ENCODE assay signal across 8 cellular contexts in genomic region chr20:46894971-46895905, GRCh38. TPM values are rescaled to one million over a fixed set of nuclear protein-coding genes. Genes with fewer than 3 reads are reported as not detected.
DNase-seq lines count a peak whose midpoint lies in the region; ATAC-seq, FAIRE-seq and TF ChIP-seq lines count a peak whose summit lies in the region.

No MANE protein-coding gene starts in this region.

- H4K20me1 ChIP-seq in K562 (replicated peaks; ENCODE audit: control insufficient read depth, insufficient read depth, low read length): no peaks in the 10 kb centered on the region

- no peak overlapping the region for H3K9ac ChIP-seq in K562 (ENCODE audit: insufficient read depth in 1 of 2, low read depth in 2 of 2, low read length in 2 of 2)

- H3K36me3 ChIP-seq in MG63: peaks cover 7% of the 10 kb centered on the region
- H3K36me3 ChIP-seq in K562 (ENCODE audit: control insufficient read depth, insufficient read depth, low read length): no peaks in the 10 kb centered on the region
- H3K36me3 ChIP-seq in thyroid gland: no peaks in the 10 kb centered on the region

- in situ Hi-C loops in K562 (cut with MboI): no loop called here

- H3K36me3 Mint-ChIP-seq in activated T-cell treated with anti-CD3 and anti-CD28 coated beads, Interleukin-2, amount 50 U/mL, for 4 hours (ENCODE audit: insufficient read depth): no peaks in the 10 kb centered on the region
- no peaks in the 10 kb centered on the region for H3K36me3 Mint-ChIP-seq in activated CD8-positive, alpha-beta T cell treated with anti-CD3 and anti-CD28 coated beads, Interleukin-2, amount 10 ng/mL, durations not matched to agents 7 days and 5 days (ENCODE audit: low read depth)

- H3K27me3 Mint-ChIP-seq in activated T-cell treated with anti-CD3 and anti-CD28 coated beads, Interleukin-2, amount 50 U/mL, for 4 hours (ENCODE audit: low read depth): peaks cover 59% of the 10 kb centered on the region
- peaks cover 66% of the 10 kb centered on the region for H3K27me3 Mint-ChIP-seq in activated CD8-positive, alpha-beta T cell treated with anti-CD3 and anti-CD28 coated beads, Interleukin-2, amount 10 ng/mL, durations not matched to agents 7 days and 5 days (ENCODE audit: low read depth)

- no peak for TF ChIP-seq CTCF in K562 (IDR thresholded peaks at IDR 0.05 in 2 of 3, conservative IDR thresholded peaks at IDR 0.05 in 1 of 3; ENCODE audit: insufficient read depth in 2 of 3, low read depth in 1 of 3, low read length in 3 of 3)
- TF ChIP-seq CTCF in thyroid gland (IDR thresholded peaks at IDR 0.05): no peak

- no peak overlapping the region for H3K4me3 Mint-ChIP-seq in activated T-cell treated with anti-CD3 and anti-CD28 coated beads, Interleukin-2, amount 50 U/mL, for 4 hours
- no peak overlapping the region for H3K4me3 Mint-ChIP-seq in activated CD8-positive, alpha-beta T cell treated with anti-CD3 and anti-CD28 coated beads, Interleukin-2, amount 10 ng/mL, durations not matched to agents 7 days and 5 days

- intact Hi-C loops in K562 (cut with micrococcal nuclease) (no loop called here), thyroid gland (cut with DNase I) (no loop called here)

- H3K27ac Mint-ChIP-seq in activated CD8-positive, alpha-beta T cell treated with anti-CD3 and anti-CD28 coated beads, Interleukin-2, amount 10 ng/mL, durations not matched to agents 7 days and 5 days: no peak overlapping the region

- no peak overlapping the region for H2AFZ ChIP-seq in K562 (ENCODE audit: low read depth, low read length)

- H3K9me3 ChIP-seq in MG63 (peaks cover 14% of the 10 kb centered on the region), K562 (replicated peaks; ENCODE audit: control insufficient read depth, insufficient read depth, low read depth, low read length) (no peaks in the 10 kb centered on the region), thyroid gland (no peaks in the 10 kb centered on the region)

- H3K9me1 ChIP-seq in K562 (ENCODE audit: control insufficient read depth, insufficient read depth, low read length): no peaks in the 10 kb centered on the region

- H3K27me3 ChIP-seq in MG63 (no peaks in the 10 kb centered on the region), K562 (ENCODE audit: control insufficient read depth in 2 of 2, insufficient read depth in 2 of 2, low read length in 2 of 2) (peaks cover 37 to 48% of the 10 kb centered on the region in 2 experiments; a peak in 4 of 5 replicates), thyroid gland (no peaks in the 10 kb centered on the region)

- H3K4me1 ChIP-seq in K562 (replicated peaks in 1 of 2; ENCODE audit: control insufficient read depth in 2 of 2, insufficient read depth in 2 of 2, low read length in 2 of 2) (no peaks in the 10 kb centered on the region), thyroid gland (peaks cover 19 to 35% of the 10 kb centered on the region in 2 donors)

- no peak for FAIRE-seq in K562 (lab: Jason Lieb, UNC)

- DNase-seq in MG63 (peak; percentile 65), K562 (ENCODE audit: extremely low read depth in 1 of 4, low spot score in 3 of 4) (no peak), kidney tubule cell (ENCODE audit: low spot score) (peak; percentile 13), thyroid gland (peak; percentile 35 to 52)
- DNase-seq in activated T-cell treated with anti-CD3 and anti-CD28 coated beads, Interleukin-2, amount 50 U/mL, for 4 hours: no peak
- DNase-seq in activated CD8-positive, alpha-beta T cell treated with anti-CD3 and anti-CD28 coated beads, Interleukin-2, amount 10 ng/mL, durations not matched to agents 7 days and 5 days: no peak
- no peak for DNase-seq in NK-92 treated with Interleukin-12 subunit alpha and Interleukin-12 subunit beta, amount 100 ng/mL, for 24 hours (lab: John Stamatoyannopoulos, UW)

- BruUV-seq in K562 (replicated peaks; lab: Mats Ljungman, UMichigan): no TSS peak

- TF ChIP-seq RAD21 in K562 (CRISPR knock-in tag; conservative IDR thresholded peaks at IDR 0.05 in 1 of 2, IDR thresholded peaks at IDR 0.05 in 1 of 2): no peak

- WGBS in K562 (ENCODE audit: insufficient coverage, low coverage, missing lambda C conversion rate): 4% methylated on average over 49 of the region's 65 CpGs
- WGBS in thyroid gland, 2 donors: 3 to 4% methylated on average over 23 to 38 of the region's 65 CpGs

- H3K79me2 ChIP-seq in K562 (ENCODE audit: control insufficient read depth, insufficient read depth, low read length): no peaks in the 10 kb centered on the region

- TF ChIP-seq EP300 in K562 (IDR thresholded peaks at IDR 0.05; ENCODE audit: low read length): no peak

- peaks cover 6% of the 10 kb centered on the region for H3K9me3 Mint-ChIP-seq in activated T-cell treated with anti-CD3 and anti-CD28 coated beads, Interleukin-2, amount 50 U/mL, for 4 hours
- no peaks in the 10 kb centered on the region for H3K9me3 Mint-ChIP-seq in activated CD8-positive, alpha-beta T cell treated with anti-CD3 and anti-CD28 coated beads, Interleukin-2, amount 10 ng/mL, durations not matched to agents 7 days and 5 days (ENCODE audit: insufficient read depth)

- CTCF ChIA-PET in K562 (lab: Yijun Ruan, JAX; ENCODE audit: low intra/inter-chr PET ratio): no interaction called here
- CTCF ChIA-PET in activated CD8-positive, alpha-beta T cell treated with anti-CD3 and anti-CD28 coated beads, Interleukin-2, amount 10 ng/mL, durations not matched to agents 7 days and 5 days (lab: Charles Lee): no interaction called here

- POLR2A ChIA-PET in K562 (lab: Yijun Ruan, JAX): no interaction called here
- POLR2A ChIA-PET in activated CD8-positive, alpha-beta T cell treated with anti-CD3 and anti-CD28 coated beads, Interleukin-2, amount 10 ng/mL, durations not matched to agents 7 days and 5 days (lab: Charles Lee): no interaction called here

- H3K4me3 ChIP-seq in MG63 (peak overlapping the region; percentile 81), K562 (no peak overlapping the region), thyroid gland (replicated peaks in 1 of 3) (peak overlapping the region; percentile 48 to 65 (median 51))

- no peak overlapping the region for H3K4me2 ChIP-seq in K562 (ENCODE audit: insufficient read depth, low read length)

- ATAC-seq in K562 (no peak), HG02759 (IDR thresholded peaks at IDR 0.05; ENCODE audit: unreplicated experiment) (no peak)
- ATAC-seq in activated T-cell treated with anti-CD3 and anti-CD28 coated beads, Interleukin-2, amount 50 U/mL, for 4 hours: no peak
- no peak for ATAC-seq in activated CD8-positive, alpha-beta T cell treated with anti-CD3 and anti-CD28 coated beads, Interleukin-2, amount 10 ng/mL, durations not matched to agents 7 days and 5 days

- H3K27ac ChIP-seq in K562 (ENCODE audit: extremely low read depth, low read depth, low read length) (no peak overlapping the region), thyroid gland (peak overlapping the region; percentile 56 to 81 (median 63))

- H3K4me1 Mint-ChIP-seq in activated T-cell treated with anti-CD3 and anti-CD28 coated beads, Interleukin-2, amount 50 U/mL, for 4 hours (ENCODE audit: low read depth): no peaks in the 10 kb centered on the region
- no peaks in the 10 kb centered on the region for H3K4me1 Mint-ChIP-seq in activated CD8-positive, alpha-beta T cell treated with anti-CD3 and anti-CD28 coated beads, Interleukin-2, amount 10 ng/mL, durations not matched to agents 7 days and 5 days (ENCODE audit: low read depth)

- TF ChIP-seq POLR2A in K562 (conservative IDR thresholded peaks at IDR 0.05): no peak
- TF ChIP-seq POLR2A in thyroid gland (IDR thresholded peaks at IDR 0.05): peak in 1 of 2 donors; percentile 32

TF ChIP-seq in K562, 482 proteins besides CTCF, POLR2A, EP300 and RAD21:
- TF ChIP-seq ZSCAN32 (CRISPR knock-in tag; IDR thresholded peaks at IDR 0.05) (no peak), ZSCAN29 (IDR thresholded peaks at IDR 0.05) (peak; percentile 42; the same call in 1 of the 2 replicates)
TF ChIP-seq in K562: peak in this region for 1.

RNA-seq across cellular contexts. Expression of gene EYA2, which starts 0.6 kb away (rescaled TPM):
- total RNA-seq in MG63 (2014; rRNA removed; shearing (Covaris generic); ENCODE audit: low replicate concordance): 27.0 and 37.0 TPM in 2 replicates
- total RNA-seq in K562 (2011; cell fraction: chromatin; rRNA removed; ENCODE audit: low replicate concordance): not detected in 2 replicates
- not detected in 2 replicates for total RNA-seq in K562 (2011; cell fraction: nucleolus; rRNA removed)
- not detected in 2 replicates for total RNA-seq in K562 (2011; cell fraction: nucleoplasm; rRNA removed)
- total RNA-seq in K562 (2014; rRNA removed): not detected in 2 replicates
- total RNA-seq in K562 (2014; rRNA removed; fragmentation: Illumina TruSeq; extraction: Trizol): not detected in 2 replicates
- total RNA-seq in K562 (2015; rRNA removed; fragmentation: Illumina TruSeq; extraction: Trizol): not detected in 2 replicates
- not detected in 2 replicates for total RNA-seq in K562 (2021)
- polyA plus RNA-seq in K562 (2011; rRNA removed): not detected in 2 replicates
- not detected in 2 replicates for polyA plus RNA-seq in K562 (2011; cell fraction: cytosol; rRNA removed)
- polyA plus RNA-seq in K562 (2011; cell fraction: nucleus; rRNA removed): not detected in 2 replicates
- polyA plus RNA-seq in K562 (2012): 0.06 TPM in 1 of 2 replicates, not detected in the other
- not detected in 2 replicates for polyA plus RNA-seq in K562 (2014; fragmentation: Illumina TruSeq; extraction: Trizol)
- polyA plus RNA-seq in K562 (2014; fragmentation: Nextera tagmentation; extraction: Ambion mirVana): under 1 TPM in 1 of 2 experiments, not detected in 1; 0.03 TPM
- not detected in 2 replicates for polyA plus RNA-seq in K562 (2014; rRNA removed)
- polyA minus RNA-seq in K562 (2011; rRNA and poly(A)+ RNA removed): not detected in 2 replicates
- polyA minus RNA-seq in K562 (2011; cell fraction: cytosol; rRNA and poly(A)+ RNA removed): not detected in 2 replicates
- polyA minus RNA-seq in K562 (2011; cell fraction: nucleus; rRNA and poly(A)+ RNA removed): not detected in 2 replicates
- total RNA-seq in thyroid gland: 10 to 100 TPM in 3 of 4 donors, 1 to 10 TPM in 1; 9.9 to 20.1 (median 13.8) TPM
- total RNA-seq in activated T-cell treated with anti-CD3 and anti-CD28 coated beads, Interleukin-2, amount 50 U/mL, for 4 hours: not detected
- not detected for total RNA-seq in activated CD8-positive, alpha-beta T cell treated with anti-CD3 and anti-CD28 coated beads, Interleukin-2, amount 10 ng/mL, durations not matched to agents 7 days and 5 days

Comparison
In these comparisons a context has a peak if more than half of its experiments do, and no peak if none do; other contexts are left out.
1. DNase-seq: peak in MG63 (single experiment), kidney tubule cell (single experiment) and thyroid gland (2 of 2); none in K562 (0 of 4), activated T-cell treated with anti-CD3 and anti-CD28 coated beads, Interleukin-2, amount 50 U/mL, for 4 hours (single experiment), activated CD8-positive, alpha-beta T cell treated with anti-CD3 and anti-CD28 coated beads, Interleukin-2, amount 10 ng/mL, durations not matched to agents 7 days and 5 days (single experiment) and NK-92 treated with Interleukin-12 subunit alpha and Interleukin-12 subunit beta, amount 100 ng/mL, for 24 hours (single experiment).
2. RNA of gene EYA2, which starts 0.6 kb away (total RNA-seq): 27.0 to 37.0 TPM in MG63 and 9.9 to 20.1 TPM in thyroid gland; not detected in activated CD8-positive, alpha-beta T cell treated with anti-CD3 and anti-CD28 coated beads, Interleukin-2, amount 10 ng/mL, durations not matched to agents 7 days and 5 days, not detected in K562 and not detected in activated T-cell treated with anti-CD3 and anti-CD28 coated beads, Interleukin-2, amount 50 U/mL, for 4 hours; every median in the first group is over 4 times any median in the second.